In genomic region chr19:49168421-49168820, GRCh38 we compare ENCODE assay signal across 26 cellular contexts. TPM values are rescaled to one million over a fixed set of nuclear protein-coding genes. Genes with fewer than 3 reads are reported as not detected.
DNase-seq lines count a peak whose midpoint lies in the region; ATAC-seq, FAIRE-seq and TF ChIP-seq lines count a peak whose summit lies in the region.
"Had no signal": no experiment of that assay in that cellular context is flagged by ENCODE, and none has a peak within 500 bp of the region (broad histone marks: within the 10 kb centered on the region; RNA-seq: fewer than 3 reads in every experiment).

No MANE protein-coding gene starts in this region.

- 86% methylated on average over 16 of the region's 23 CpGs; no CpG with 5 or more reads in 1 of the 2 experiments for WGBS in H1 (ENCODE audit: extremely low coverage in 1 of 2, insufficient coverage in 1 of 2, insufficient read length in 1 of 2, insufficient replicate concordance in 2 of 2, low coverage in 1 of 2, low lambda C conversion rate in 2 of 2, missing lambda C conversion rate in 1 of 2), 2 experiments

- 0 out of 2 replicates have a peak overlapping the region, but pooled peaks have one; percentile 25 for H4K8ac ChIP-seq in H1 (ENCODE audit: extremely low read depth, insufficient read depth, low read length)

- no peak overlapping the region for H2BK5ac ChIP-seq in H1 (ENCODE audit: low read depth, low read length)

- H3K79me2 ChIP-seq in H1 (ENCODE audit: control insufficient read depth in 1 of 2, insufficient read depth in 2 of 2, low read length in 2 of 2), result no peaks in the 10 kb centered on the region

- H3K18ac ChIP-seq in H1 (ENCODE audit: extremely low read depth, low read length), result no peak overlapping the region

- no peak overlapping the region for H3K23ac ChIP-seq in H1 (ENCODE audit: insufficient read length)

- no peak overlapping the region for H2BK120ac ChIP-seq in H1 (replicated peaks; ENCODE audit: low read depth, low read length)

- H3K4me1 Mint-ChIP-seq in MCF 10A (ENCODE audit: insufficient read depth, unreplicated experiment), result no peaks in the 10 kb centered on the region
- H3K4me1 Mint-ChIP-seq: CD4-positive, CD25-positive, alpha-beta regulatory T cell; CD8-positive, alpha-beta memory T cell had no signal

- H2BK20ac ChIP-seq in H1 (ENCODE audit: low read length), result no peak overlapping the region

- CTCF ChIA-PET in H1 (lab: Charles Lee; ENCODE audit: partially characterized antibody), result interaction anchor here (0.6 to 1.9 kb wide), 4 partner anchors 30 to 1499 kb away, joined by 3 to 4 read pairs (median 4); no protein-coding TSS in a partner anchor
- CTCF ChIA-PET in MCF 10A (lab: Yijun Ruan, JAX), result no interaction called here

- H3K4me2 ChIP-seq in H1 (ENCODE audit: insufficient read depth in 1 of 2, low read depth in 2 of 2, low read length in 2 of 2), result no peak overlapping the region
- H3K4me2 ChIP-seq: BLaER1 treated with 17β-estradiol and CSF1 and Interleukin-3, amounts not matched to agents 10 nM and 100 nM; GM23338 had no signal

- no peak overlapping the region for H4K5ac ChIP-seq in H1 (ENCODE audit: insufficient read length, low read depth, low read length)

- DNase-seq in Right ventricle myocardium inferior (ENCODE audit: missing footprints) (peak; percentile 64), cardiac septum (ENCODE audit: low spot score) (no peak), H1 (ENCODE audit: low read depth in 1 of 2, low spot score in 2 of 2) (no peak), MCF 10A (ENCODE audit: unreplicated experiment) (no peak), CD1c-positive myeloid dendritic cell (ENCODE audit: extremely low spot score) (no peak), ACHN (no peak)
- DNase-seq: AML-193; BE2C; CD4-positive, CD25-positive, alpha-beta regulatory T cell; CD8-positive, alpha-beta memory T cell; DMS 273 treated with DMSO at 0.1 percent for 48 hours; DMS79; GF-D8; HCEC 1CT had no signal

- TF ChIP-seq POLR2A in H1 (IDR thresholded peaks at IDR 0.05; ENCODE audit: control extremely low read depth in 1 of 2, low read depth in 2 of 2, low read length in 2 of 2), result no peak

- H3K27me3 ChIP-seq in H1 (replicated peaks in 1 of 4; ENCODE audit: control insufficient read depth in 3 of 4, extremely low read depth in 1 of 4, insufficient read depth in 3 of 4, low read length in 3 of 4) (peaks cover 0 to 5% (median 2%) of the 10 kb centered on the region in 4 experiments; a peak in 3 of 7 replicates), mucosa of rectum (ENCODE audit: control insufficient read depth in 2 of 2, insufficient read depth in 2 of 2, low read length in 2 of 2) (no peaks in the 10 kb centered on the region)
- H3K27me3 ChIP-seq: BE2C; BLaER1 treated with 17β-estradiol and CSF1 and Interleukin-3, amounts not matched to agents 10 nM and 100 nM had no signal

- no peak for ATAC-seq in Right ventricle myocardium inferior
- ATAC-seq in esophagus mucosa, result no peak
- ATAC-seq: GM23338 had no signal

- H3K4me1 ChIP-seq in H1 (replicated peaks in 1 of 4; ENCODE audit: control insufficient read depth in 3 of 4, insufficient read depth in 4 of 4, low read length in 3 of 4) (peaks cover 0 to 12% (median 8%) of the 10 kb centered on the region in 4 experiments; a peak in 6 of 7 replicates), mucosa of rectum (ENCODE audit: control insufficient read depth in 2 of 2, insufficient read depth in 2 of 2, low read length in 2 of 2) (peaks cover 24 to 47% of the 10 kb centered on the region in 2 donors)
- H3K4me1 ChIP-seq: BE2C had no signal

- H3K14ac ChIP-seq in H1 (ENCODE audit: insufficient read length), result no peak overlapping the region

- H3K27me3 Mint-ChIP-seq in MCF 10A (ENCODE audit: insufficient read depth, unreplicated experiment), result no peaks in the 10 kb centered on the region

- H3K27ac Mint-ChIP-seq in MCF 10A (ENCODE audit: low read depth, unreplicated experiment), result no peak overlapping the region
- H3K27ac Mint-ChIP-seq: CD4-positive, CD25-positive, alpha-beta regulatory T cell; CD8-positive, alpha-beta memory T cell; GM23338 had no signal

- no peaks in the 10 kb centered on the region for H3K9me3 Mint-ChIP-seq in MCF 10A (ENCODE audit: unreplicated experiment)
- H3K9me3 Mint-ChIP-seq: CD4-positive, CD25-positive, alpha-beta regulatory T cell; CD8-positive, alpha-beta memory T cell; GM23338 had no signal

- H4K20me1 ChIP-seq in H1 (replicated peaks in 1 of 2; ENCODE audit: control insufficient read depth in 1 of 2, insufficient read depth in 2 of 2, low read length in 2 of 2), result peaks cover 0 to 1% of the 10 kb centered on the region in 2 experiments

- no peak overlapping the region for H3K9ac ChIP-seq in H1 (replicated peaks in 1 of 4; ENCODE audit: extremely low read depth in 1 of 4, low read depth in 3 of 4, low read length in 3 of 4)
- peak overlapping the region; percentile 14 to 24 for H3K9ac ChIP-seq in mucosa of rectum (ENCODE audit: low read depth in 1 of 2, low read length in 2 of 2)
- H3K9ac ChIP-seq: BLaER1 treated with 17β-estradiol and CSF1 and Interleukin-3, amounts not matched to agents 10 nM and 100 nM had no signal

- H4K91ac ChIP-seq in H1 (replicated peaks; ENCODE audit: insufficient read length, low read length), result no peak overlapping the region

- no peak for TF ChIP-seq RAD21 in H1 (IDR thresholded peaks at IDR 0.05 in 1 of 2, conservative IDR thresholded peaks at IDR 0.05 in 1 of 2; ENCODE audit: low read depth in 2 of 2, low read length in 2 of 2)

- H2AK5ac ChIP-seq in H1 (ENCODE audit: low read depth, low read length), result no peak overlapping the region

- peaks cover 5% of the 10 kb centered on the region for H3K36me3 Mint-ChIP-seq in MCF 10A (ENCODE audit: insufficient read depth, unreplicated experiment)
- H3K36me3 Mint-ChIP-seq: CD4-positive, CD25-positive, alpha-beta regulatory T cell; CD8-positive, alpha-beta memory T cell had no signal

- no peak for TF ChIP-seq EP300 in H1 (IDR thresholded peaks at IDR 0.05; ENCODE audit: borderline replicate concordance in 1 of 2, low read depth in 2 of 2, low read length in 2 of 2)

- no peak overlapping the region for H2BK15ac ChIP-seq in H1 (ENCODE audit: low read length)

- intact Hi-C loops in Right ventricle myocardium inferior (cut with DNase I) (no loop called here), cardiac septum (cut with DNase I) (no loop called here), MCF 10A (cut with micrococcal nuclease) (no loop called here)

- POLR2A ChIA-PET in H1 (lab: Charles Lee; ENCODE audit: partially characterized antibody), result interaction anchor here (0.7 kb wide), 1 partner anchor 18 kb away, joined by 3 read pairs; no protein-coding TSS in a partner anchor
- POLR2A ChIA-PET in MCF 10A (lab: Yijun Ruan, JAX), result no interaction called here

- H2AFZ ChIP-seq in H1 (ENCODE audit: low read length), result no peak overlapping the region
- H2AFZ ChIP-seq: GM23338 had no signal

- H3K56ac ChIP-seq in H1 (replicated peaks; ENCODE audit: insufficient read length, low read depth, low read length), result no peak overlapping the region

- H2BK12ac ChIP-seq in H1 (ENCODE audit: low read depth, low read length), result no peak overlapping the region

- no TSS peak for BruUV-seq in MCF 10A (replicated peaks; lab: Mats Ljungman, UMichigan)

- H3K9me3 ChIP-seq in H1 (ENCODE audit: insufficient read depth in 2 of 2, low read depth in 1 of 2, low read length in 1 of 2) (no peaks in the 10 kb centered on the region), mucosa of rectum (ENCODE audit: control insufficient read depth in 2 of 2, low read length in 2 of 2) (no peaks in the 10 kb centered on the region)
- H3K9me3 ChIP-seq: BE2C; BLaER1 treated with 17β-estradiol and CSF1 and Interleukin-3, amounts not matched to agents 10 nM and 100 nM had no signal

- TF ChIP-seq CTCF in H1 (IDR thresholded peaks at IDR 0.05; ENCODE audit: control extremely low read depth in 1 of 3, insufficient read depth in 1 of 3, low read depth in 1 of 3, low read length in 3 of 3) (no peak), MCF 10A (IDR thresholded peaks at IDR 0.05; ENCODE audit: unreplicated experiment) (no peak)

- no peak overlapping the region for H3K4me3 ChIP-seq in H1 (ENCODE audit: extremely low read depth in 1 of 4, insufficient read depth in 2 of 4, low read depth in 3 of 4, low read length in 4 of 4)
- peak overlapping the region; percentile 19 to 26 for H3K4me3 ChIP-seq in mucosa of rectum (ENCODE audit: low read length in 2 of 2)
- H3K4me3 ChIP-seq: BLaER1 treated with 17β-estradiol and CSF1 and Interleukin-3, amounts not matched to agents 10 nM and 100 nM; GM23338 had no signal

- no peak overlapping the region for H3K4me3 Mint-ChIP-seq in MCF 10A (ENCODE audit: unreplicated experiment)
- H3K4me3 Mint-ChIP-seq: CD4-positive, CD25-positive, alpha-beta regulatory T cell; CD8-positive, alpha-beta memory T cell; GM23338 had no signal

- H3K4ac ChIP-seq in H1 (replicated peaks; ENCODE audit: insufficient read length, low read depth, low read length), result no peak overlapping the region

- no peaks in the 10 kb centered on the region for H3K79me1 ChIP-seq in H1 (ENCODE audit: low read depth, low read length)

- in situ Hi-C loops in ACHN (cut with HindIII; ENCODE audit: low pct_ligation_motif_present, low pct_unique_long_range_greater_than_20kb, low sequenced_read_pairs), result no loop called here

- peaks cover 6% of the 10 kb centered on the region; the same call in 1 of the 2 replicates for H3K23me2 ChIP-seq in H1 (ENCODE audit: low read depth, low read length)

- H3K36me3 ChIP-seq in H1 (ENCODE audit: control insufficient read depth in 2 of 4, insufficient read depth in 4 of 4, low read length in 3 of 4) (peaks cover 0 to 2% (median 0%) of the 10 kb centered on the region in 4 experiments; a peak in 1 of 8 replicates), mucosa of rectum (ENCODE audit: control insufficient read depth in 2 of 2, insufficient read depth in 2 of 2, low read length in 2 of 2) (peaks cover 28 to 34% of the 10 kb centered on the region in 2 donors)
- H3K36me3 ChIP-seq: BE2C had no signal

- H3K27ac ChIP-seq in H1 (ENCODE audit: low read depth, low read length) (no peak overlapping the region), mucosa of rectum (ENCODE audit: low read depth in 2 of 2, low read length in 2 of 2) (peak overlapping the region; percentile 1 to 56)
- H3K27ac ChIP-seq: 22Rv1; BLaER1 treated with 17β-estradiol and CSF1 and Interleukin-3, amounts not matched to agents 10 nM and 100 nM had no signal

- FAIRE-seq in H1 (lab: Jason Lieb, UNC), result no peak
- FAIRE-seq: A204.1, D721Med, GM12891, GM18507, H54 had no signal

RNA-seq across cellular contexts. Expression of gene TRPM4, which starts 10.8 kb away (rescaled TPM):
- total RNA-seq in Right ventricle myocardium inferior (28.5 TPM), cardiac septum (44.1 TPM), MCF 10A (2022) (21.2 and 21.4 TPM in 2 replicates), esophagus mucosa (12.1 TPM)
- 11.3 and 12.6 TPM in 2 replicates for total RNA-seq in H1 (2021; fragmentation: NEBNext Ultra II Directional; extraction: Animal tissue kit (Norgen Biotek cat#: 25700))
- 13.3 and 21.5 TPM in 2 replicates for polyA plus RNA-seq in H1 (2011; rRNA removed)
- 14.1 TPM for polyA plus RNA-seq in H1 (2011; cell fraction: cytosol; rRNA removed)
- 28.9 TPM for polyA plus RNA-seq in H1 (2011; cell fraction: nucleus; rRNA removed)
- polyA plus RNA-seq in H1 (2012, experiment 1 of 2), result 9.4 to 14.2 TPM (median 13.5 TPM) in 4 replicates
- 6.2 TPM for polyA plus RNA-seq in H1 (2012, experiment 2 of 2)
- polyA plus RNA-seq in H1 (2013, experiment 1 of 2), result 9.1 TPM
- 8.2 TPM for polyA plus RNA-seq in H1 (2013, experiment 2 of 2)
- 5.0 and 6.0 TPM in 2 replicates for polyA minus RNA-seq in H1 (2011; rRNA and poly(A)+ RNA removed)
- polyA minus RNA-seq in H1 (2011; cell fraction: cytosol; rRNA and poly(A)+ RNA removed), result 5.9 TPM
- 14.8 TPM for polyA minus RNA-seq in H1 (2011; cell fraction: nucleus; rRNA and poly(A)+ RNA removed)
- total RNA-seq: CD4-positive, CD25-positive, alpha-beta regulatory T cell; CD8-positive, alpha-beta memory T cell had no signal
- polyA plus RNA-seq: CD4-positive, CD25-positive, alpha-beta regulatory T cell; CD8-positive, alpha-beta memory T cell had no signal

RNA-seq across cellular contexts. Expression of gene HRC, which starts 13.2 kb away (rescaled TPM):
- total RNA-seq in Right ventricle myocardium inferior (843 TPM), cardiac septum (907 TPM), MCF 10A (2022) (not detected in 2 replicates), esophagus mucosa (0.24 TPM)
- total RNA-seq in H1 (2021; fragmentation: NEBNext Ultra II Directional; extraction: Animal tissue kit (Norgen Biotek cat#: 25700)), result 1.8 and 2.3 TPM in 2 replicates
- polyA plus RNA-seq in H1 (2011; rRNA removed), result 2.6 and 6.8 TPM in 2 replicates
- polyA plus RNA-seq in H1 (2011; cell fraction: cytosol; rRNA removed), result 10.7 TPM
- 7.4 TPM for polyA plus RNA-seq in H1 (2011; cell fraction: nucleus; rRNA removed)
- 1.6 to 4.2 TPM (median 3.0 TPM) in 4 replicates for polyA plus RNA-seq in H1 (2012, experiment 1 of 2)
- 0.50 TPM for polyA plus RNA-seq in H1 (2012, experiment 2 of 2)
- polyA plus RNA-seq in H1 (2013, experiment 1 of 2), result 5.9 TPM
- polyA plus RNA-seq in H1 (2013, experiment 2 of 2), result 6.1 TPM
- 0.61 and 4.4 TPM in 2 replicates for polyA minus RNA-seq in H1 (2011; rRNA and poly(A)+ RNA removed)
- polyA minus RNA-seq in H1 (2011; cell fraction: cytosol; rRNA and poly(A)+ RNA removed), result 1.6 TPM
- polyA minus RNA-seq in H1 (2011; cell fraction: nucleus; rRNA and poly(A)+ RNA removed), result 2.0 TPM
- total RNA-seq: CD4-positive, CD25-positive, alpha-beta regulatory T cell; CD8-positive, alpha-beta memory T cell; Daoy had no signal
- polyA plus RNA-seq: CD4-positive, CD25-positive, alpha-beta regulatory T cell; CD8-positive, alpha-beta memory T cell had no signal

RNA-seq across cellular contexts. Expression of gene PPFIA3, which starts 49.1 kb away (rescaled TPM):
- 4.1 TPM for total RNA-seq in Right ventricle myocardium inferior
- 10.1 TPM for total RNA-seq in cardiac septum
- total RNA-seq in H1 (2021; fragmentation: NEBNext Ultra II Directional; extraction: Animal tissue kit (Norgen Biotek cat#: 25700)), result 25.3 and 28.0 TPM in 2 replicates
- 15.9 and 28.8 TPM in 2 replicates for polyA plus RNA-seq in H1 (2011; rRNA removed)
- polyA plus RNA-seq in H1 (2011; cell fraction: cytosol; rRNA removed), result 24.4 TPM
- polyA plus RNA-seq in H1 (2011; cell fraction: nucleus; rRNA removed), result 60.9 TPM
- 19.8 to 30.7 TPM (median 28.0 TPM) in 4 replicates for polyA plus RNA-seq in H1 (2012, experiment 1 of 2)
- polyA plus RNA-seq in H1 (2012, experiment 2 of 2), result 23.3 TPM
- polyA plus RNA-seq in H1 (2013, experiment 1 of 2), result 23.1 TPM
- 22.3 TPM for polyA plus RNA-seq in H1 (2013, experiment 2 of 2)
- polyA minus RNA-seq in H1 (2011; rRNA and poly(A)+ RNA removed), result 12.6 and 13.4 TPM in 2 replicates
- polyA minus RNA-seq in H1 (2011; cell fraction: cytosol; rRNA and poly(A)+ RNA removed), result 15.0 TPM
- 28.2 TPM for polyA minus RNA-seq in H1 (2011; cell fraction: nucleus; rRNA and poly(A)+ RNA removed)
- 6.7 and 8.0 TPM in 2 replicates for total RNA-seq in MCF 10A (2022)
- total RNA-seq in esophagus mucosa, result 9.2 TPM

RNA-seq across cellular contexts. Expression of gene C19orf73, which starts 49.5 kb away (rescaled TPM):
- total RNA-seq in Right ventricle myocardium inferior (1.8 TPM), cardiac septum (1.0 TPM), MCF 10A (2022) (2.4 and 3.2 TPM in 2 replicates), esophagus mucosa (1.3 TPM)
- 1.2 and 2.5 TPM in 2 replicates for total RNA-seq in H1 (2021; fragmentation: NEBNext Ultra II Directional; extraction: Animal tissue kit (Norgen Biotek cat#: 25700))
- polyA plus RNA-seq in H1 (2011; rRNA removed), result 4.6 and 10.0 TPM in 2 replicates
- polyA plus RNA-seq in H1 (2011; cell fraction: cytosol; rRNA removed), result 6.5 TPM
- 10.6 TPM for polyA plus RNA-seq in H1 (2011; cell fraction: nucleus; rRNA removed)
- polyA plus RNA-seq in H1 (2012, experiment 1 of 2), result 1.4 to 3.3 TPM (median 2.6 TPM) in 4 replicates
- 1.8 TPM for polyA plus RNA-seq in H1 (2012, experiment 2 of 2)
- 3.3 TPM for polyA plus RNA-seq in H1 (2013, experiment 1 of 2)
- 2.7 TPM for polyA plus RNA-seq in H1 (2013, experiment 2 of 2)
- 0.63 and 1.6 TPM in 2 replicates for polyA minus RNA-seq in H1 (2011; rRNA and poly(A)+ RNA removed)
- polyA minus RNA-seq in H1 (2011; cell fraction: cytosol; rRNA and poly(A)+ RNA removed), result 1.7 TPM
- polyA minus RNA-seq in H1 (2011; cell fraction: nucleus; rRNA and poly(A)+ RNA removed), result 7.8 TPM
- total RNA-seq: G401 had no signal

RNA-seq across cellular contexts. Expression of gene LIN7B, which starts 54.3 kb away (rescaled TPM):
- total RNA-seq in Right ventricle myocardium inferior (21.1 TPM), cardiac septum (24.7 TPM), MCF 10A (2022) (2.6 and 3.2 TPM in 2 replicates), esophagus mucosa (11.7 TPM)
- total RNA-seq in H1 (2021; fragmentation: NEBNext Ultra II Directional; extraction: Animal tissue kit (Norgen Biotek cat#: 25700)), result 4.1 and 4.2 TPM in 2 replicates
- polyA plus RNA-seq in H1 (2011; rRNA removed), result 4.1 and 6.0 TPM in 2 replicates
- 4.6 TPM for polyA plus RNA-seq in H1 (2011; cell fraction: cytosol; rRNA removed)
- polyA plus RNA-seq in H1 (2011; cell fraction: nucleus; rRNA removed), result 9.1 TPM
- 1.7 to 7.5 TPM (median 4.9 TPM) in 4 replicates for polyA plus RNA-seq in H1 (2012, experiment 1 of 2)
- polyA plus RNA-seq in H1 (2012, experiment 2 of 2), result 2.1 TPM
- polyA plus RNA-seq in H1 (2013, experiment 1 of 2), result 1.8 TPM
- polyA plus RNA-seq in H1 (2013, experiment 2 of 2), result 2.8 TPM
- polyA minus RNA-seq in H1 (2011; rRNA and poly(A)+ RNA removed), result 1.6 and 2.4 TPM in 2 replicates
- polyA minus RNA-seq in H1 (2011; cell fraction: cytosol; rRNA and poly(A)+ RNA removed), result not detected
- 3.5 TPM for polyA minus RNA-seq in H1 (2011; cell fraction: nucleus; rRNA and poly(A)+ RNA removed)

Comparison
In these comparisons a context has a peak if more than half of its experiments do, and no peak if none do; other contexts are left out.
1. H3K4me3 ChIP-seq: peak in mucosa of rectum (2 of 2); none in H1 (0 of 4).
2. H3K9ac ChIP-seq: peak in mucosa of rectum (2 of 2); none in H1 (0 of 4).
3. RNA of gene HRC, which starts 13.2 kb away (total RNA-seq): 907 TPM in cardiac septum (single experiment) and 843 TPM in Right ventricle myocardium inferior (single experiment); 1.8 to 2.3 TPM in H1, 0.24 TPM in esophagus mucosa (single experiment) and not detected in MCF 10A; every median in the first group is over 100 times any median in the second.